ENCODE assay signal across 1 cellular context in genomic region chr15:69459063-69459462, GRCh38.
TF ChIP-seq lines count a peak whose summit lies in the region.

No MANE protein-coding gene starts in this region.

TF ChIP-seq in IMR-90, 13 proteins besides CTCF, POLR2A, EP300 and RAD21:
- TF ChIP-seq ELK1 (IDR thresholded peaks at IDR 0.05; ENCODE audit: borderline replicate concordance, low read depth, low read length) (no peak), CEBPB (IDR thresholded peaks at IDR 0.05; ENCODE audit: low read depth, low read length) (peak; percentile 37; the same call in 1 of the 2 replicates), SMC3 (IDR thresholded peaks at IDR 0.05; ENCODE audit: low read depth, low read length) (no peak), BHLHE40 (IDR thresholded peaks at IDR 0.05; ENCODE audit: low read depth, low read length) (no peak), RCOR1 (IDR thresholded peaks at IDR 0.05; ENCODE audit: insufficient replicate concordance, low read length) (no peak), CHD1 (IDR thresholded peaks at IDR 0.05; ENCODE audit: low read depth, low read length) (no peak)
